19 cellular contexts compared by ENCODE assay signal in genomic region chr15:98657721-98658120, GRCh38. TPM values are rescaled to one million over a fixed set of nuclear protein-coding genes. Genes with fewer than 3 reads are reported as not detected.
DNase-seq lines count a peak whose midpoint lies in the region; ATAC-seq, FAIRE-seq and TF ChIP-seq lines count a peak whose summit lies in the region.
"Had no signal": no experiment of that assay in that cellular context is flagged by ENCODE, and none has a peak within 500 bp of the region (broad histone marks: within the 10 kb centered on the region; RNA-seq: fewer than 3 reads in every experiment).

No MANE protein-coding gene starts in this region.

- intact Hi-C loops in MCF 10A (cut with micrococcal nuclease) (loop anchor here (2.0 kb wide), 1 partner anchor 247 kb away; no protein-coding TSS in a partner anchor), breast epithelium (cut with DNase I; ENCODE audit: low total_unique reads) (no loop called here), dorsolateral prefrontal cortex (cut with DNase I) (loop anchor here in 1 of 2 donors (5.0 kb wide), 2 partner anchors 120 to 420 kb away; no protein-coding TSS in a partner anchor)

- CTCF ChIA-PET in MCF 10A (lab: Yijun Ruan, JAX) (interaction anchor here (0.6 to 4.6 kb wide), 14 partner anchors 9 to 442 kb away, joined by 3 to 58 read pairs (median 4); no protein-coding TSS in a partner anchor), WTC11 (lab: Charles Lee) (interaction anchor here (0.6 to 2.5 kb wide), 8 partner anchors 9 to 224 kb away, joined by 3 to 12 read pairs (median 3); no protein-coding TSS in a partner anchor)

- H3K4me3 Mint-ChIP-seq in MCF 10A (ENCODE audit: unreplicated experiment) (peak overlapping the region; percentile 47), WTC11 (no peak overlapping the region)
- H3K4me3 Mint-ChIP-seq: activated CD4-positive, alpha-beta memory T cell treated with anti-CD3 and anti-CD28 coated beads for 36 hours; activated naive CD8-positive, alpha-beta T cell treated with anti-CD3 and anti-CD28 coated beads, Interleukin-2, amount 10 ng/mL, durations not matched to agents 7 days and 5 days; CD8-positive, alpha-beta T cell; stimulated activated effector memory CD8-positive, alpha-beta T cell treated with anti-CD3 and anti-CD28 coated beads, Interleukin-12 subunit alpha, Interleukin-12 subunit beta, amount 100 ng/mL, for 72 hours had no signal

- H3K4me3 ChIP-seq in breast epithelium (no peak overlapping the region), dorsolateral prefrontal cortex (no peak overlapping the region)
- H3K4me3 ChIP-seq: gastroesophageal sphincter, PC-9, transverse colon had no signal

- H3K4me1 Mint-ChIP-seq in MCF 10A (ENCODE audit: insufficient read depth, unreplicated experiment): peaks cover 52% of the 10 kb centered on the region
- peaks cover 90% of the 10 kb centered on the region for H3K4me1 Mint-ChIP-seq in WTC11

- H3K27me3 ChIP-seq in breast epithelium (no peaks in the 10 kb centered on the region), dorsolateral prefrontal cortex (no peaks in the 10 kb centered on the region)
- H3K27me3 ChIP-seq: gastroesophageal sphincter, transverse colon had no signal

- POLR2A ChIA-PET in MCF 10A (lab: Yijun Ruan, JAX): interaction anchor here (0.6 to 4.4 kb wide), 14 partner anchors 9 to 592 kb away, joined by 3 to 33 read pairs (median 4); partner anchors contain the start of gene TTC23
- POLR2A ChIA-PET in WTC11 (lab: Charles Lee): interaction anchor here (1.2 to 1.5 kb wide), 2 partner anchors 9 to 13 kb away, joined by 3 read pairs; no protein-coding TSS in a partner anchor

- DNase-seq in MCF 10A (ENCODE audit: unreplicated experiment) (peak; percentile 60), breast epithelium (ENCODE audit: low spot score in 2 of 2) (no peak), WTC11 (ENCODE audit: low spot score) (no peak), glomerular visceral epithelial cell (ENCODE audit: extremely low spot score) (peak; percentile 25), NCI-H1048 (lab: John Stamatoyannopoulos, UW) (no peak), HTR-8/SVneo (ENCODE audit: insufficient read length, low spot score) (no peak), dorsolateral prefrontal cortex (no peak)
- DNase-seq: activated CD4-positive, alpha-beta memory T cell treated with anti-CD3 and anti-CD28 coated beads for 36 hours; activated naive CD8-positive, alpha-beta T cell treated with anti-CD3 and anti-CD28 coated beads, Interleukin-2, amount 10 ng/mL, durations not matched to agents 7 days and 5 days; CD8-positive, alpha-beta T cell; DND-41; NCI-H187; NCI-H510A; PC-9; transverse colon had no signal

- no peaks in the 10 kb centered on the region for H3K9me3 ChIP-seq in breast epithelium
- H3K9me3 ChIP-seq: gastroesophageal sphincter, transverse colon had no signal

- peaks cover 0 to 25% of the 10 kb centered on the region in 2 donors for H3K4me1 ChIP-seq in breast epithelium
- H3K4me1 ChIP-seq: parathyroid adenoma had no signal

- no TSS peak for BruUV-seq in MCF 10A (replicated peaks; lab: Mats Ljungman, UMichigan)

- no peak for FAIRE-seq in HTR-8/SVneo (lab: Jason Lieb, UNC)

- H3K36me3 Mint-ChIP-seq in MCF 10A (ENCODE audit: insufficient read depth, unreplicated experiment) (peaks cover 10% of the 10 kb centered on the region), WTC11 (no peaks in the 10 kb centered on the region)
- H3K36me3 Mint-ChIP-seq: activated CD4-positive, alpha-beta memory T cell treated with anti-CD3 and anti-CD28 coated beads for 36 hours; activated naive CD8-positive, alpha-beta T cell treated with anti-CD3 and anti-CD28 coated beads, Interleukin-2, amount 10 ng/mL, durations not matched to agents 7 days and 5 days; stimulated activated effector memory CD8-positive, alpha-beta T cell treated with anti-CD3 and anti-CD28 coated beads, Interleukin-12 subunit alpha, Interleukin-12 subunit beta, amount 100 ng/mL, for 72 hours had no signal

- H3K9me3 Mint-ChIP-seq in MCF 10A (ENCODE audit: unreplicated experiment) (no peaks in the 10 kb centered on the region), WTC11 (no peaks in the 10 kb centered on the region)
- H3K9me3 Mint-ChIP-seq: activated CD4-positive, alpha-beta memory T cell treated with anti-CD3 and anti-CD28 coated beads for 36 hours; activated naive CD8-positive, alpha-beta T cell treated with anti-CD3 and anti-CD28 coated beads, Interleukin-2, amount 10 ng/mL, durations not matched to agents 7 days and 5 days; CD8-positive, alpha-beta T cell; stimulated activated effector memory CD8-positive, alpha-beta T cell treated with anti-CD3 and anti-CD28 coated beads, Interleukin-12 subunit alpha, Interleukin-12 subunit beta, amount 100 ng/mL, for 72 hours had no signal

- ATAC-seq in WTC11 (peak; percentile 10; the same call in 1 of the 2 replicates), GM18907 (IDR thresholded peaks at IDR 0.05; ENCODE audit: unreplicated experiment) (no peak)
- ATAC-seq: CD8-positive, alpha-beta T cell; gastroesophageal sphincter; stimulated activated effector memory CD8-positive, alpha-beta T cell treated with anti-CD3 and anti-CD28 coated beads, Interleukin-12 subunit alpha, Interleukin-12 subunit beta, amount 100 ng/mL, for 72 hours had no signal

- peak overlapping the region; percentile 57 for H3K27ac Mint-ChIP-seq in MCF 10A (ENCODE audit: low read depth, unreplicated experiment)
- H3K27ac Mint-ChIP-seq in WTC11: peak overlapping the region; percentile 85
- H3K27ac Mint-ChIP-seq: activated CD4-positive, alpha-beta memory T cell treated with anti-CD3 and anti-CD28 coated beads for 36 hours; activated naive CD8-positive, alpha-beta T cell treated with anti-CD3 and anti-CD28 coated beads, Interleukin-2, amount 10 ng/mL, durations not matched to agents 7 days and 5 days; CD8-positive, alpha-beta T cell; stimulated activated effector memory CD8-positive, alpha-beta T cell treated with anti-CD3 and anti-CD28 coated beads, Interleukin-12 subunit alpha, Interleukin-12 subunit beta, amount 100 ng/mL, for 72 hours had no signal

- TF ChIP-seq POLR2A in breast epithelium (IDR thresholded peaks at IDR 0.05): no peak

- H3K36me3 ChIP-seq in breast epithelium: no peaks in the 10 kb centered on the region
- H3K36me3 ChIP-seq: gastroesophageal sphincter, transverse colon had no signal

- H3K27me3 Mint-ChIP-seq in MCF 10A (ENCODE audit: insufficient read depth, unreplicated experiment) (no peaks in the 10 kb centered on the region), WTC11 (ENCODE audit: low read depth) (no peaks in the 10 kb centered on the region)

- TF ChIP-seq CTCF in MCF 10A (IDR thresholded peaks at IDR 0.05; ENCODE audit: unreplicated experiment) (no peak), breast epithelium (IDR thresholded peaks at IDR 0.05) (no peak), WTC11 (IDR thresholded peaks at IDR 0.05) (no peak), dorsolateral prefrontal cortex (IDR thresholded peaks at IDR 0.05 in 54 of 56, conservative IDR thresholded peaks at IDR 0.05 in 2 of 56; ENCODE audit: low read depth in 1 of 56, partially characterized antibody in 56 of 56) (no peak)

- peak overlapping the region in 1 of 2 donors; percentile 19 for H3K27ac ChIP-seq in breast epithelium
- H3K27ac ChIP-seq in dorsolateral prefrontal cortex: peak overlapping the region in 1 of 59 donors; percentile 5
- H3K27ac ChIP-seq: gastroesophageal sphincter, parathyroid adenoma, PC-9, transverse colon had no signal

TF ChIP-seq in WTC11, 78 proteins besides CTCF, POLR2A, EP300 and RAD21 (continues in another document):
- no peak for TF ChIP-seq SP1 (CRISPR knock-in tag; conservative IDR thresholded peaks at IDR 0.05)
- no peak for TF ChIP-seq FOXP1 (CRISPR knock-in tag; IDR thresholded peaks at IDR 0.05; ENCODE audit: borderline replicate concordance)
- no peak for TF ChIP-seq MLX (CRISPR knock-in tag; IDR thresholded peaks at IDR 0.05)
- TF ChIP-seq GABPB1 (CRISPR knock-in tag; IDR thresholded peaks at IDR 0.05): no peak
- no peak for TF ChIP-seq NR3C1 (CRISPR knock-in tag; conservative IDR thresholded peaks at IDR 0.05; ENCODE audit: low read depth)
- no peak for TF ChIP-seq SMAD4 (CRISPR knock-in tag; IDR thresholded peaks at IDR 0.05)

RNA-seq across cellular contexts. Expression of gene IGF1R, which starts 9.4 kb away (rescaled TPM):
- total RNA-seq in MCF 10A (2022) (50.7 and 53.3 TPM in 2 replicates), breast epithelium (100 to 1,000 TPM in 2 of 3 donors, 10 to 100 TPM in 1; 61.8 to 146 (median 103) TPM), WTC11 (2021) (116 to 125 TPM (median 120 TPM) in 3 replicates), dorsolateral prefrontal cortex (100 to 1,000 TPM in 17 of 120 experiments, 10 to 100 TPM in 103; 53.3 to 130 (median 84.4) TPM)

Comparison
In these comparisons a context has a peak if more than half of its experiments do, and no peak if none do; other contexts are left out.
1. DNase-seq: peak in MCF 10A (single experiment) and glomerular visceral epithelial cell (single experiment); none in breast epithelium (0 of 2), WTC11 (single experiment), NCI-H1048 (single experiment), HTR-8/SVneo (single experiment) and dorsolateral prefrontal cortex (0 of 10).